Comparison of ENCODE assay signal across 1 cellular context in genomic region chr14:70005281-70005805, GRCh38.
A peak's percentile ranks its signal among the peaks of the same experiment; 100 is the strongest.
TF ChIP-seq lines count a peak whose summit lies in the region.

No MANE protein-coding gene starts in this region.

TF ChIP-seq in HepG2, 621 proteins besides CTCF, POLR2A, EP300 and RAD21 (continued from another document and continues in another):
- TF ChIP-seq GATAD1 (CRISPR knock-in tag; IDR thresholded peaks at IDR 0.05) (peak; percentile 50; the same call in 1 of the 2 replicates), ZNF432 (CRISPR knock-in tag; IDR thresholded peaks at IDR 0.05; ENCODE audit: borderline replicate concordance) (no peak), FOXJ3 (CRISPR knock-in tag; IDR thresholded peaks at IDR 0.05; ENCODE audit: borderline replicate concordance) (peak; percentile 36; the same call in 1 of the 2 replicates), PBX3 (CRISPR knock-in tag; IDR thresholded peaks at IDR 0.05; ENCODE audit: borderline replicate concordance) (no peak), MATR3 (CRISPR knock-in tag; IDR thresholded peaks at IDR 0.05) (no peak), RARA (CRISPR knock-in tag; IDR thresholded peaks at IDR 0.05) (peak; percentile 73), ZNF275 (CRISPR knock-in tag; IDR thresholded peaks at IDR 0.05; ENCODE audit: borderline replicate concordance) (no peak), ZNF878 (CRISPR knock-in tag; IDR thresholded peaks at IDR 0.05) (no peak; the same call in 1 of the 2 replicates), ZSCAN9 (CRISPR knock-in tag; IDR thresholded peaks at IDR 0.05; ENCODE audit: borderline replicate concordance) (peak; percentile 55; the same call in 1 of the 2 replicates), ATRX (CRISPR knock-in tag; IDR thresholded peaks at IDR 0.05; ENCODE audit: borderline replicate concordance) (no peak), PHF20 (CRISPR knock-in tag; IDR thresholded peaks at IDR 0.05) (peak; percentile 18; the same call in 1 of the 2 replicates), POGZ (CRISPR knock-in tag; IDR thresholded peaks at IDR 0.05) (peak; percentile 90), PBX2 (CRISPR knock-in tag; IDR thresholded peaks at IDR 0.05) (no peak), HOXD1 (CRISPR knock-in tag; IDR thresholded peaks at IDR 0.05) (no peak), RELA (CRISPR knock-in tag; IDR thresholded peaks at IDR 0.05) (0 out of 2 replicates have a peak, but pooled peaks have one; percentile 40), MTF2 (CRISPR knock-in tag; IDR thresholded peaks at IDR 0.05; ENCODE audit: borderline replicate concordance) (no peak), SATB2 (CRISPR knock-in tag; IDR thresholded peaks at IDR 0.05) (no peak), MTA3 (CRISPR knock-in tag; IDR thresholded peaks at IDR 0.05) (no peak), ZBTB37 (CRISPR knock-in tag; IDR thresholded peaks at IDR 0.05) (peak; percentile 95), ZNF101 (CRISPR knock-in tag; IDR thresholded peaks at IDR 0.05; ENCODE audit: borderline replicate concordance, low read depth) (no peak), ZSCAN31 (CRISPR knock-in tag; IDR thresholded peaks at IDR 0.05; ENCODE audit: low read depth) (peak; percentile 71), ZFP36L1 (CRISPR knock-in tag; IDR thresholded peaks at IDR 0.05) (no peak), HNRNPUL1 (IDR thresholded peaks at IDR 0.05; ENCODE audit: low read depth, low read length) (no peak), ZBTB38 (CRISPR knock-in tag; IDR thresholded peaks at IDR 0.05) (0 out of 2 replicates have a peak, but pooled peaks have one; percentile 40), ZNF121 (CRISPR knock-in tag; IDR thresholded peaks at IDR 0.05) (peak; percentile 77; the same call in 1 of the 2 replicates), TRAFD1 (CRISPR knock-in tag; IDR thresholded peaks at IDR 0.05; ENCODE audit: borderline replicate concordance) (no peak), NR2F2 (IDR thresholded peaks at IDR 0.05; ENCODE audit: borderline replicate concordance, low read depth) (no peak), ZNF235 (CRISPR knock-in tag; IDR thresholded peaks at IDR 0.05; ENCODE audit: borderline replicate concordance) (no peak), ZGPAT (CRISPR knock-in tag; IDR thresholded peaks at IDR 0.05) (peak; percentile 70), YEATS2 (CRISPR knock-in tag; IDR thresholded peaks at IDR 0.05; ENCODE audit: borderline replicate concordance) (peak; percentile 48; the same call in 1 of the 2 replicates), ATF2 (CRISPR knock-in tag; IDR thresholded peaks at IDR 0.05) (peak; percentile 69), ZNF124 (CRISPR knock-in tag; IDR thresholded peaks at IDR 0.05) (0 out of 2 replicates have a peak, but pooled peaks have one; percentile 53), ZNF24 (IDR thresholded peaks at IDR 0.05) (no peak), AKAP8 (CRISPR knock-in tag; IDR thresholded peaks at IDR 0.05) (peak; percentile 75; the same call in 1 of the 2 replicates), SOX13 (IDR thresholded peaks at IDR 0.05) (no peak), SOX13 (CRISPR knock-in tag; conservative IDR thresholded peaks at IDR 0.05 in 1 of 2, IDR thresholded peaks at IDR 0.05 in 1 of 2) (peak in 1 of 2 experiments; percentile 91; a peak in 2 of 4 replicates), HIC2 (CRISPR knock-in tag; IDR thresholded peaks at IDR 0.05; ENCODE audit: low read depth) (peak; percentile 76), YEATS4 (CRISPR knock-in tag; IDR thresholded peaks at IDR 0.05; ENCODE audit: borderline replicate concordance) (no peak), PRDM10 (CRISPR knock-in tag; IDR thresholded peaks at IDR 0.05; ENCODE audit: low read depth) (no peak), PRPF4 (IDR thresholded peaks at IDR 0.05; ENCODE audit: low read depth, low read length, poor library complexity, severe bottlenecking) (no peak), MAZ (IDR thresholded peaks at IDR 0.05; ENCODE audit: borderline replicate concordance, low read depth, low read length) (no peak), MAZ (CRISPR knock-in tag; IDR thresholded peaks at IDR 0.05; ENCODE audit: low read depth) (peak; percentile 70; the same call in 1 of the 2 replicates), SALL2 (CRISPR knock-in tag; IDR thresholded peaks at IDR 0.05) (no peak; the same call in 1 of the 2 replicates), LRRFIP1 (CRISPR knock-in tag; conservative IDR thresholded peaks at IDR 0.05) (no peak), RAD51 (IDR thresholded peaks at IDR 0.05; ENCODE audit: borderline replicate concordance) (no peak)
